11 cellular contexts compared by ENCODE assay signal in genomic region chr12:10362325-10362724, GRCh38. TPM values are rescaled to one million over a fixed set of nuclear protein-coding genes. Genes with fewer than 3 reads are reported as not detected.
A peak's percentile ranks its signal among the peaks of the same experiment; 100 is the strongest.
DNase-seq lines count a peak whose midpoint lies in the region; ATAC-seq and TF ChIP-seq lines count a peak whose summit lies in the region.
"Had no signal": no experiment of that assay in that cellular context is flagged by ENCODE, and none has a peak within 500 bp of the region (broad histone marks: within the 10 kb centered on the region; RNA-seq: fewer than 3 reads in every experiment).

No MANE protein-coding gene starts in this region.

- POLR2A ChIA-PET in MCF 10A (lab: Yijun Ruan, JAX): interaction anchor here (0.7 to 5.9 kb wide), 3 partner anchors 20 to 31 kb away, joined by 3 to 135 read pairs (median 3); no protein-coding TSS in a partner anchor

- DNase-seq in breast epithelium (ENCODE audit: low spot score in 2 of 2) (no peak), MCF 10A (ENCODE audit: unreplicated experiment) (no peak), body of pancreas (no peak), vagina (ENCODE audit: extremely low spot score in 2 of 2) (no peak), thyroid gland (no peak), NCI-H1694 (lab: John Stamatoyannopoulos, UW) (no peak)
- DNase-seq: activated T-cell treated with anti-CD3 and anti-CD28 coated beads, Interleukin-2, amount 50 U/mL, for 1 hour; left colon; T-helper 9 cell had no signal

- H3K36me3 Mint-ChIP-seq in MCF 10A (ENCODE audit: insufficient read depth, unreplicated experiment): no peaks in the 10 kb centered on the region

- CTCF ChIA-PET in MCF 10A (lab: Yijun Ruan, JAX): no interaction called here

- peak overlapping the region; percentile 95 for H3K9ac ChIP-seq in muscle layer of colon (ENCODE audit: low read length)

- TF ChIP-seq CTCF in breast epithelium (IDR thresholded peaks at IDR 0.05) (no peak), MCF 10A (IDR thresholded peaks at IDR 0.05; ENCODE audit: unreplicated experiment) (no peak), body of pancreas (IDR thresholded peaks at IDR 0.05) (no peak), vagina (IDR thresholded peaks at IDR 0.05) (no peak), thyroid gland (IDR thresholded peaks at IDR 0.05) (no peak)

- no peak for ATAC-seq in body of pancreas
- ATAC-seq in HG03439 (IDR thresholded peaks at IDR 0.05; ENCODE audit: unreplicated experiment): no peak
- ATAC-seq: left colon had no signal

- H3K4me1 Mint-ChIP-seq in MCF 10A (ENCODE audit: insufficient read depth, unreplicated experiment): peaks cover 22% of the 10 kb centered on the region

- peak overlapping the region in 1 of 3 donors; percentile 68 for H3K4me3 ChIP-seq in breast epithelium
- no peak overlapping the region for H3K4me3 ChIP-seq in body of pancreas
- H3K4me3 ChIP-seq in muscle layer of colon (ENCODE audit: low read depth in 1 of 2, low read length in 2 of 2): no peak overlapping the region
- no peak overlapping the region for H3K4me3 ChIP-seq in vagina
- H3K4me3 ChIP-seq in thyroid gland (replicated peaks in 1 of 3): no peak overlapping the region

- H3K9me3 ChIP-seq in breast epithelium (no peaks in the 10 kb centered on the region), body of pancreas (no peaks in the 10 kb centered on the region), muscle layer of colon (ENCODE audit: low read length) (no peaks in the 10 kb centered on the region), vagina (no peaks in the 10 kb centered on the region), thyroid gland (no peaks in the 10 kb centered on the region)

- intact Hi-C loops in breast epithelium (cut with DNase I; ENCODE audit: low total_unique reads): no loop called here
- intact Hi-C loops in MCF 10A (cut with micrococcal nuclease): no loop called here
- intact Hi-C loops in body of pancreas (cut with DNase I): no loop called here
- intact Hi-C loops in vagina (cut with DNase I): no loop called here
- intact Hi-C loops in thyroid gland (cut with DNase I): no loop called here

- no TSS peak for BruUV-seq in MCF 10A (replicated peaks; lab: Mats Ljungman, UMichigan)

- H3K4me1 ChIP-seq in breast epithelium (peaks cover 0 to 6% of the 10 kb centered on the region in 2 donors), body of pancreas (peaks cover 32% of the 10 kb centered on the region), muscle layer of colon (ENCODE audit: insufficient read depth, low read length) (peaks cover 33% of the 10 kb centered on the region), vagina (peaks cover 32% of the 10 kb centered on the region), thyroid gland (peaks cover 18 to 20% of the 10 kb centered on the region in 2 donors)

- no peaks in the 10 kb centered on the region for H3K27me3 ChIP-seq in breast epithelium
- no peaks in the 10 kb centered on the region for H3K27me3 ChIP-seq in body of pancreas
- H3K27me3 ChIP-seq in muscle layer of colon (ENCODE audit: control insufficient read depth in 1 of 2, insufficient read depth in 2 of 2, low read length in 2 of 2): no peaks in the 10 kb centered on the region
- no peaks in the 10 kb centered on the region for H3K27me3 ChIP-seq in vagina
- H3K27me3 ChIP-seq in thyroid gland: no peaks in the 10 kb centered on the region

- H3K27me3 Mint-ChIP-seq in MCF 10A (ENCODE audit: insufficient read depth, unreplicated experiment): no peaks in the 10 kb centered on the region

- 51 to 71% methylated on average over 3 of the region's 3 CpGs for WGBS in body of pancreas, 2 donors
- WGBS in thyroid gland, 2 donors: 74 to 87% methylated on average over 3 of the region's 3 CpGs

- H3K27ac ChIP-seq in breast epithelium (peak overlapping the region; percentile 61 to 97), body of pancreas (peak overlapping the region in 3 of 4 donors; percentile 90 to 98 (median 91)), muscle layer of colon (ENCODE audit: low read depth, low read length) (peak overlapping the region; percentile 94), vagina (peak overlapping the region; percentile 98), thyroid gland (no peak overlapping the region)

- H3K27ac Mint-ChIP-seq in MCF 10A (ENCODE audit: low read depth, unreplicated experiment): no peak overlapping the region

- H3K4me3 Mint-ChIP-seq in MCF 10A (ENCODE audit: unreplicated experiment): no peak overlapping the region

- H3K9me3 Mint-ChIP-seq in MCF 10A (ENCODE audit: unreplicated experiment): no peaks in the 10 kb centered on the region

- H3K36me3 ChIP-seq in breast epithelium (no peaks in the 10 kb centered on the region), body of pancreas (replicated peaks in 1 of 2; ENCODE audit: insufficient read depth in 1 of 2, low read depth in 2 of 2) (no peaks in the 10 kb centered on the region), muscle layer of colon (ENCODE audit: insufficient read depth, low read length) (no peaks in the 10 kb centered on the region), vagina (no peaks in the 10 kb centered on the region), thyroid gland (no peaks in the 10 kb centered on the region)

- TF ChIP-seq POLR2A in breast epithelium (IDR thresholded peaks at IDR 0.05): no peak
- TF ChIP-seq POLR2A in body of pancreas (IDR thresholded peaks at IDR 0.05): no peak
- no peak for TF ChIP-seq POLR2A in vagina (IDR thresholded peaks at IDR 0.05)
- TF ChIP-seq POLR2A in thyroid gland (IDR thresholded peaks at IDR 0.05): no peak

RNA-seq across cellular contexts. Expression of gene KLRK1, which starts 27.5 kb away (rescaled TPM):
- total RNA-seq in breast epithelium: 1 to 10 TPM; 2.6 to 7.0 (median 3.8) TPM
- 0.54 and 2.3 TPM in 2 replicates for total RNA-seq in MCF 10A (2022)
- total RNA-seq in body of pancreas: 1 to 10 TPM in 1 of 2 donors, not detected in 1; 1.3 TPM
- 12.8 TPM for total RNA-seq in vagina
- 1 to 10 TPM; 1.1 to 6.4 (median 3.8) TPM for total RNA-seq in thyroid gland

RNA-seq across cellular contexts. Expression of gene KLRC4, which starts 47.2 kb away (rescaled TPM):
- total RNA-seq in breast epithelium (1 to 10 TPM in 1 of 3 donors, under 1 TPM in 1, not detected in 1; 0.66 to 1.5 TPM), MCF 10A (2022) (0.66 and 0.84 TPM in 2 replicates), body of pancreas (not detected), vagina (not detected), thyroid gland (1 to 10 TPM in 1 of 4 donors, not detected in 3; 2.4 TPM)

RNA-seq across cellular contexts. Expression of gene KLRD1, which starts 54.7 kb away (rescaled TPM):
- 1 to 10 TPM in 2 of 3 donors, under 1 TPM in 1; 0.96 to 2.5 (median 2.3) TPM for total RNA-seq in breast epithelium
- total RNA-seq in MCF 10A (2022): not detected in 2 replicates
- under 1 TPM; under 0.01 to 0.78 TPM for total RNA-seq in body of pancreas
- 4.4 TPM for total RNA-seq in vagina
- total RNA-seq in thyroid gland: 1 to 10 TPM; 1.1 to 3.8 (median 2.5) TPM

RNA-seq across cellular contexts. Expression of gene KLRC3, which starts 58.1 kb away (rescaled TPM):
- total RNA-seq in breast epithelium (not detected), MCF 10A (2022) (0.81 and 2.3 TPM in 2 replicates), body of pancreas (not detected), vagina (not detected), thyroid gland (not detected)
- total RNA-seq: left colon had no signal

Comparison
In these comparisons a context has a peak if more than half of its experiments do, and no peak if none do; other contexts are left out.
1. H3K27ac ChIP-seq: peak in breast epithelium (2 of 2), body of pancreas (3 of 4), muscle layer of colon (single experiment) and vagina (single experiment); none in thyroid gland (0 of 3).